1 cellular context compared by ENCODE assay signal in the genomic region with DNA sequence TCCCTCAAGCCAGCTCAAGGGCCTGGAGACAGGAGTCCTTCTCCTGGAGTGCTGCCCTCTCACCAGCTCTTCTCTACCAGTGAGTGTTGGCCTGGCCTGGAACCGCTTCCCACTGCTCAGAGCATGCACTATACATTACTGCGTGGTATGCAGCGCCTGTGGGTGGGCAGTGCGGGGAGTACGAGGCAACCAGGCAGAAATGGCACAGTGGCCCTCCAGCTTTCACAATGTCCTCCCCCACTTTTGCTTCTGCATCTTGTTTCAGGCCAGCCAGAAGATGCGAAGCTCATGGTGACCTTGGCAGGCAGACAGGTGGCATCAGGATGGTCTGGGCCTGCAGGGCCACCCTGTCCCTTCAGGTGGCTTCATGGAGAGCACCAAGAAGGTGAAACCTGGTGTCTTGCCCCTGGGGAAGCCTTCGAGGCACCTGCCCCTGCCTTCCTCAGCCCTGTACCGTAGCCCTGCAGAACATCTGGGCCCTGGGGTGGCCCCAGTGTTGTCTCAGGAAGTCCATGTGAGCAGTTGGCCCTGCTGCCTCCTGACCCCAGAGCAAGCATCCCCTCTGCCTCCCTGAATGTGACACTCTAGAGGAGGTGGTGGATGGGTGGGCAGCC.
TF ChIP-seq lines count a peak whose summit lies in the region.

No MANE protein-coding gene starts in this region.

TF ChIP-seq in HepG2, 621 proteins besides CTCF, POLR2A, EP300 and RAD21:
- TF ChIP-seq, protein P1, sequence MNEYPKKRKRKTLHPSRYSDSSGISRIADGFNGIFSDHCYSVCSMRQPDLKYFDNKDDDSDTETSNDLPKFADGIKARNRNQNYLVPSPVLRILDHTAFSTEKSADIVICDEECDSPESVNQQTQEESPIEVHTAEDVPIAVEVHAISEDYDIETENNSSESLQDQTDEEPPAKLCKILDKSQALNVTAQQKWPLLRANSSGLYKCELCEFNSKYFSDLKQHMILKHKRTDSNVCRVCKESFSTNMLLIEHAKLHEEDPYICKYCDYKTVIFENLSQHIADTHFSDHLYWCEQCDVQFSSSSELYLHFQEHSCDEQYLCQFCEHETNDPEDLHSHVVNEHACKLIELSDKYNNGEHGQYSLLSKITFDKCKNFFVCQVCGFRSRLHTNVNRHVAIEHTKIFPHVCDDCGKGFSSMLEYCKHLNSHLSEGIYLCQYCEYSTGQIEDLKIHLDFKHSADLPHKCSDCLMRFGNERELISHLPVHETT (CRISPR knock-in tag; conservative IDR thresholded peaks at IDR 0.05), result no peak
- TF ChIP-seq RARA (CRISPR knock-in tag; IDR thresholded peaks at IDR 0.05), result no peak
- no peak for TF ChIP-seq ZFP1 (CRISPR knock-in tag; IDR thresholded peaks at IDR 0.05)
- no peak for TF ChIP-seq ZNF232 (CRISPR knock-in tag; IDR thresholded peaks at IDR 0.05; ENCODE audit: borderline replicate concordance)
- TF ChIP-seq NONO (IDR thresholded peaks at IDR 0.05), result no peak
- TF ChIP-seq NONO (CRISPR knock-in tag; conservative IDR thresholded peaks at IDR 0.05), result no peak
- TF ChIP-seq ZBTB3 (CRISPR knock-in tag; IDR thresholded peaks at IDR 0.05; ENCODE audit: borderline replicate concordance, low read depth), result no peak
- TF ChIP-seq GATA4 (IDR thresholded peaks at IDR 0.05; ENCODE audit: borderline replicate concordance, low read depth), result no peak
- TF ChIP-seq NKX3-1 (CRISPR knock-in tag; IDR thresholded peaks at IDR 0.05), result no peak
